Comparison of ENCODE assay signal across 1 cellular context in the genomic region with DNA sequence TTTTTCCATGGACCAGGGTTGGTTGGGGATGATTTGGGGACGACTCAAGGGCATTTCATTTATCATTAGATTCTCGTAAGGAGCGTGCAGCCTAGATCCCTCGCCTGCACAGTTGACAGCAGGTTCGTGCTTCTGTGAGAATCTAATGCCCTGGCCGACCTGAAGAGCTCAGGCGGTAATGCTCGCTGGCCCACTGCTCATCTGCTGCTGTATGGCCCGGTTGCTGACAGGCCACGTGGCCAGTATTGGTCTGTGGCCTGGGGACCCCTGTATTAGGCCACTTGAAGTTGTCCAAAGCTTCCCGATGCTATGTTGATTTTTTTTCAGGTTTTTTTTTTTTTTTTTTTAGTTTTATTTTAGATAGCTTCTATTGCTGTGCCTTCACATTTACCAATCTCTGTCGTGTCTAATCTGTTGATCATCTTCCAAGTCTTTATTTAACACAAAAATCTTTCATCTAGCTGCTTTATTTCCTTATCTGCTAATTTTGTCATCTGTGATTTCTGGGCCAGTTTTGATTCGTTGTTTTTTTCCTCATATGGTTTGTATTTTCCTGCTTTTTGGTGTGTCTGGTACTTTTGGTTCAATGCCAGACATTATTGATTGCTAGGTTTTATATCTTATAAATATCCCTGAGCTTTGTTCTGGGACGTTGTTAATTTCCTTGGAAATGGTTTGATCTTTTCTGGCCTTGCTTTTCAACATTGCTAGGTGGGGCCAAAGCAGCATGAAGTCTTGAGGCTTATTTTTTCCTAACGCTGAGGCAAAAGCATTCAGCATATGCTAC.
A peak's percentile ranks its signal among the peaks of the same experiment; 100 is the strongest.
TF ChIP-seq lines count a peak whose summit lies in the region.

No MANE protein-coding gene starts in this region.

TF ChIP-seq in HepG2, 621 proteins besides CTCF, POLR2A, EP300 and RAD21:
- TF ChIP-seq TBP (CRISPR knock-in tag; IDR thresholded peaks at IDR 0.05) (no peak), RBM22 (optimal IDR thresholded peaks at IDR 0.05; ENCODE audit: low read length) (peak; percentile 70), AGO2 (optimal IDR thresholded peaks at IDR 0.05; ENCODE audit: low read depth, low read length) (peak; percentile 31)
